ENCODE assay signal across 1 cellular context in the genomic region with DNA sequence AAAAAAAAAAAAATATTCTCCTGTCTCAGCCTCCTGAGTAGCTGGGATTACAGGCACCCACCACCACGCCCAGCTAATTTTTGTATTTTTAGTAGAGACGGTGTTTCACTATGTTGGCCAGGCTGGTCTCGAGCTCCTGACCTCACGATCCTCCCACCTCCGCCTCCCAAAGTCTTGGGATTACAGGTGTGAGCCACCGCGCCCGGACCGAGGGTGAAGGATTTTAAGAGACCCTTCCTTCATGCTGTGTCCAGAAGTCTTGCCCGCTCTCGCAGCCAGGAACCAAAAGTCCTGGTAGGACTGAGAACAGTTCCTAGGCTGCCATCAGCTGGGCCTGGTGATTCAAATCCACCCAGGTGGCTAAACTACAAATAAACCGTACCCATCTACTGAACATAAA.
A peak's percentile ranks its signal among the peaks of the same experiment; 100 is the strongest.
TF ChIP-seq lines count a peak whose summit lies in the region.

No MANE protein-coding gene starts in this region.

TF ChIP-seq in HepG2, 621 proteins besides CTCF, POLR2A, EP300 and RAD21:
- TF ChIP-seq ZNF121 (CRISPR knock-in tag; IDR thresholded peaks at IDR 0.05), result 0 out of 2 replicates have a peak, but pooled peaks have one; percentile 35
TF ChIP-seq in HepG2: peak in this region for 1; not testable (repeated sequence) for 620.
